31 cellular contexts compared by ENCODE assay signal in the genomic region with DNA sequence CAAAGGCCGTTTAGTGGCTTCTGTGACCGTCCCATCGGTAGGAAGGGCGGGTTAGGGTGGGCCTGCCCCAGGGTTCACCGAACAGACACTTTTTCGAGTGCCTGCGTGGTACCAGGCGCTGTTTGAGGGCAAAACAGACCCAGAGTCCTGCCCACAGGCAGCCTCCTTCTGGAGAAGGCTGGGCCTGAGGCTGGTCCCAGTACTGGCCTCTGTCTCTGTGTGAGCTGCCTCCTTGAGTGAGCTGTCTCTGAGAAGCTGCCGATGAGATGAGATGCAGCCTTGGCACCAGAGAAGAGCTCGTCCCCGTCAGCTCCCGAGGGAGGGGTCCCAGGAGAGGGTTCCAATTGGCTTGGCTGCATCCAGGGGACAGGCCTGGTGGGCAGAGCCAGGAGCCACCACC. TPM values are rescaled to one million over a fixed set of nuclear protein-coding genes. Genes with fewer than 3 reads are reported as not detected.
A peak's percentile ranks its signal among the peaks of the same experiment; 100 is the strongest.
DNase-seq lines count a peak whose midpoint lies in the region; ATAC-seq and TF ChIP-seq lines count a peak whose summit lies in the region.
"Had no signal": no experiment of that assay in that cellular context is flagged by ENCODE, and none has a peak within 500 bp of the region (broad histone marks: within the 10 kb centered on the region; RNA-seq: fewer than 3 reads in every experiment).

No MANE protein-coding gene starts in this region.

- H3K9me3 Mint-ChIP-seq in neural crest cell, result no peaks in the 10 kb centered on the region
- H3K9me3 Mint-ChIP-seq: activated CD4-positive, alpha-beta memory T cell treated with anti-CD3 and anti-CD28 coated beads, Interleukin-2, amount 10 ng/mL, durations not matched to agents 7 days and 5 days; activated T-helper 17 cell treated with anti-CD3 and anti-CD28 coated beads, Interleukin-2, amount 50 U/mL, for 72 hours; CD8-positive, alpha-beta T cell; memory B cell; natural killer cell; stimulated activated effector memory CD8-positive, alpha-beta T cell treated with anti-CD3 and anti-CD28 coated beads, Interleukin-12 subunit alpha, Interleukin-12 subunit beta, amount 100 ng/mL, for 72 hours had no signal

- no peak for TF ChIP-seq EP300 in suprapubic skin (IDR thresholded peaks at IDR 0.05)

- H3K27me3 ChIP-seq in hepatocyte, result no peaks in the 10 kb centered on the region
- H3K27me3 ChIP-seq in suprapubic skin, result no peaks in the 10 kb centered on the region
- H3K27me3 ChIP-seq: dorsolateral prefrontal cortex, ovary, right atrium auricular region had no signal

- H3K27me3 Mint-ChIP-seq in T-helper 17 cell (no peaks in the 10 kb centered on the region), neural crest cell (ENCODE audit: low read depth) (no peaks in the 10 kb centered on the region)
- H3K27me3 Mint-ChIP-seq: activated CD4-positive, alpha-beta memory T cell treated with anti-CD3 and anti-CD28 coated beads, Interleukin-2, amount 10 ng/mL, durations not matched to agents 7 days and 5 days; activated naive CD8-positive, alpha-beta T cell; activated T-helper 17 cell treated with anti-CD3 and anti-CD28 coated beads, Interleukin-2, amount 50 U/mL, for 72 hours; B cell had no signal

- H2AFZ ChIP-seq in hepatocyte, result no peak overlapping the region

- H3K79me2 ChIP-seq in hepatocyte, result no peaks in the 10 kb centered on the region

- H3K4me1 Mint-ChIP-seq in T-helper 17 cell (peaks cover 32% of the 10 kb centered on the region), neural crest cell (peaks cover 37% of the 10 kb centered on the region)
- H3K4me1 Mint-ChIP-seq: B cell, memory B cell had no signal

- ATAC-seq in T-helper 17 cell, result no peak
- ATAC-seq in GM21526 (IDR thresholded peaks at IDR 0.05; ENCODE audit: low FRiP score, unreplicated experiment), result no peak
- ATAC-seq: activated T-helper 17 cell treated with anti-CD3 and anti-CD28 coated beads, Interleukin-2, amount 50 U/mL, for 72 hours; CD8-positive, alpha-beta T cell; natural killer cell; stimulated activated effector memory CD8-positive, alpha-beta T cell treated with anti-CD3 and anti-CD28 coated beads, Interleukin-12 subunit alpha, Interleukin-12 subunit beta, amount 100 ng/mL, for 72 hours had no signal

- TF ChIP-seq CTCF in hepatocyte (IDR thresholded peaks at IDR 0.05; ENCODE audit: poor library complexity) (no peak), neural crest cell (conservative IDR thresholded peaks at IDR 0.05) (no peak), suprapubic skin (IDR thresholded peaks at IDR 0.05) (no peak)

- no peak overlapping the region for H3K4me3 ChIP-seq in hepatocyte
- no peak overlapping the region for H3K4me3 ChIP-seq in suprapubic skin
- H3K4me3 ChIP-seq: dorsolateral prefrontal cortex, ovary, right atrium auricular region had no signal

- WGBS in hepatocyte (ENCODE audit: low lambda C conversion rate, missing lambda C conversion rate), result 85% methylated on average over 7 of the region's 12 CpGs
- 83% methylated on average over 11 of the region's 12 CpGs for WGBS in suprapubic skin

- no peak overlapping the region for H3K4me2 ChIP-seq in hepatocyte

- no peaks in the 10 kb centered on the region for H4K20me1 ChIP-seq in hepatocyte (ENCODE audit: insufficient read depth, poor library complexity, severe bottlenecking)

- H3K36me3 Mint-ChIP-seq in T-helper 17 cell (ENCODE audit: low read depth) (no peaks in the 10 kb centered on the region), neural crest cell (ENCODE audit: low read depth) (no peaks in the 10 kb centered on the region)
- H3K36me3 Mint-ChIP-seq: activated naive CD8-positive, alpha-beta T cell; natural killer cell; stimulated activated effector memory CD8-positive, alpha-beta T cell treated with anti-CD3 and anti-CD28 coated beads, Interleukin-12 subunit alpha, Interleukin-12 subunit beta, amount 100 ng/mL, for 72 hours had no signal

- H3K36me3 ChIP-seq in hepatocyte (replicated peaks; ENCODE audit: insufficient read depth, low read depth), result no peaks in the 10 kb centered on the region
- no peaks in the 10 kb centered on the region for H3K36me3 ChIP-seq in suprapubic skin
- H3K36me3 ChIP-seq: ovary, right atrium auricular region had no signal

- no peaks in the 10 kb centered on the region for H3K9me2 ChIP-seq in hepatocyte (replicated peaks; ENCODE audit: insufficient read depth)

- H3K4me1 ChIP-seq in hepatocyte (ENCODE audit: insufficient read depth) (peaks cover 30% of the 10 kb centered on the region), suprapubic skin (peaks cover 37% of the 10 kb centered on the region)

- no peak overlapping the region for H3K4me3 Mint-ChIP-seq in T-helper 17 cell
- no peak overlapping the region for H3K4me3 Mint-ChIP-seq in neural crest cell
- H3K4me3 Mint-ChIP-seq: activated CD4-positive, alpha-beta memory T cell treated with anti-CD3 and anti-CD28 coated beads, Interleukin-2, amount 10 ng/mL, durations not matched to agents 7 days and 5 days; activated naive CD8-positive, alpha-beta T cell; B cell; CD8-positive, alpha-beta T cell; memory B cell; natural killer cell; stimulated activated effector memory CD8-positive, alpha-beta T cell treated with anti-CD3 and anti-CD28 coated beads, Interleukin-12 subunit alpha, Interleukin-12 subunit beta, amount 100 ng/mL, for 72 hours had no signal

- no peak for TF ChIP-seq POLR2A in suprapubic skin (IDR thresholded peaks at IDR 0.05)

- peak overlapping the region; percentile 89 for H3K27ac Mint-ChIP-seq in T-helper 17 cell
- H3K27ac Mint-ChIP-seq in neural crest cell (ENCODE audit: unreplicated experiment), result peak overlapping the region; percentile 35
- H3K27ac Mint-ChIP-seq: activated CD4-positive, alpha-beta memory T cell treated with anti-CD3 and anti-CD28 coated beads, Interleukin-2, amount 10 ng/mL, durations not matched to agents 7 days and 5 days; activated naive CD8-positive, alpha-beta T cell; B cell; CD8-positive, alpha-beta T cell; memory B cell; natural killer cell had no signal

- DNase-seq in T-helper 17 cell (no peak), hepatocyte (ENCODE audit: low spot score) (no peak), neural crest cell (ENCODE audit: low read depth, low spot score) (no peak), suprapubic skin (ENCODE audit: low spot score in 2 of 2) (no peak), NCI-H774 (lab: John Stamatoyannopoulos, UW) (no peak), SHP77 treated with DMSO at 0.1 percent for 48 hours (lab: John Stamatoyannopoulos, UW) (no peak)
- no peak for DNase-seq in stimulated activated CD4-positive, alpha-beta T cell treated with anti-CD3 and anti-CD28 coated beads, Interleukin-1b, Interleukin-23, amount 100 ng/mL, for 48 hours
- DNase-seq: activated CD4-positive, alpha-beta memory T cell treated with anti-CD3 and anti-CD28 coated beads, Interleukin-2, amount 10 ng/mL, durations not matched to agents 7 days and 5 days; activated CD4-positive, alpha-beta T cell treated with anti-CD3 and anti-CD28 coated beads for 1 hour; anterior cingulate cortex; DMS 273 treated with DMSO at 0.1 percent for 48 hours; dorsolateral prefrontal cortex; head of caudate nucleus; kidney glomerular epithelial cell; MV-4-11; natural killer cell; NCI-H1436 treated with DMSO at 0.1 percent for 48 hours; NCI-H446 treated with DMSO at 0.1 percent for 48 hours; OCI-M1; ovary; stimulated activated CD4-positive, alpha-beta T cell treated with anti-CD3 and anti-CD28 coated beads, Interleukin-12 subunit alpha, Interleukin-12 subunit beta, amount 100 ng/mL, for 4 hours; stimulated activated CD4-positive, alpha-beta T cell treated with anti-CD3 and anti-CD28 coated beads, Interleukin-4, amount 100 ng/mL, for 24 hours had no signal

- no peaks in the 10 kb centered on the region for H3K9me3 ChIP-seq in T-helper 17 cell (ENCODE audit: control insufficient read depth, low read length, poor library complexity, severe bottlenecking)
- no peaks in the 10 kb centered on the region for H3K9me3 ChIP-seq in hepatocyte (ENCODE audit: low read depth)
- H3K9me3 ChIP-seq in suprapubic skin, result no peaks in the 10 kb centered on the region
- H3K9me3 ChIP-seq: ovary, right atrium auricular region had no signal

- H3K27ac ChIP-seq in hepatocyte (peak overlapping the region; percentile 62), suprapubic skin (peak overlapping the region; percentile 40)

RNA-seq across cellular contexts. Expression of gene NKD1, which starts 53.1 kb away (rescaled TPM):
- total RNA-seq in T-helper 17 cell (1 to 10 TPM; 1.5 to 2.8 TPM), hepatocyte (4.1 and 5.9 TPM in 2 replicates), neural crest cell (49.8 and 54.7 TPM in 2 replicates), suprapubic skin (1 to 10 TPM; 1.8 to 9.1 (median 2.6) TPM)
- polyA plus RNA-seq in hepatocyte, result 23.0 and 26.3 TPM in 2 replicates
- total RNA-seq: endothelial cell of umbilical vein had no signal
- polyA plus RNA-seq: endothelial cell of umbilical vein had no signal
